ENCODE assay signal across 30 cellular contexts in the genomic region with DNA sequence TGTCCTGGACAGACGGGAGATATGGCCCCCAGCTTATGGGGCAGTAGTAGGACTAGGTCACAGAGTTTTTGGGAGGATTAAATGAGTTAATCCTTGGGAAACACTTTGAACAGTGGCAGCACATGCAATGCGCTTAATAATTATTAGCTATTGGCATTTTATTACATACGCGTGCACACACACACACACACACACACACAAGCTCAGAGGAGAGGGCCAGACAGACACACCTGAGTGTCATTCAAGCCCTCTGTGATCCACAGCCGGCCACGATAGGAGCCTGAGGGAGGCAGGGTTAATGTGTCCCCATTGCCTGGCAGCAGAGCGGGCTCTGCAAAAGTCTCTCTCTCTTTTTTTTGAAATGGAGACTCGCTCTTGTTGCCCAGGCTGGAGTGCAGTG. TPM values are rescaled to one million over a fixed set of nuclear protein-coding genes. Genes with fewer than 3 reads are reported as not detected.
"Had no signal": no experiment of that assay in that cellular context is flagged by ENCODE, and none has a peak within 500 bp of the region (broad histone marks: within the 10 kb centered on the region; RNA-seq: fewer than 3 reads in every experiment).

No MANE protein-coding gene starts in this region.

- H3K4me3 ChIP-seq: adrenal gland, gastroesophageal sphincter, hepatocyte, pancreas, psoas muscle, sigmoid colon, tibial nerve had no signal

- H3K4me2 ChIP-seq: hepatocyte had no signal

- H3K36me3 ChIP-seq: adrenal gland, gastroesophageal sphincter, neutrophil, pancreas, sigmoid colon, tibial nerve had no signal

- H3K27me3 Mint-ChIP-seq: activated CD4-positive, alpha-beta memory T cell treated with anti-CD3 and anti-CD28 coated beads for 36 hours; activated naive CD8-positive, alpha-beta T cell treated with anti-CD3 and anti-CD28 coated beads for 36 hours; naive thymus-derived CD4-positive, alpha-beta T cell had no signal

- DNase-seq: activated CD4-positive, alpha-beta memory T cell treated with anti-CD3 and anti-CD28 coated beads for 36 hours; activated CD4-positive, alpha-beta T cell treated with anti-CD3 and anti-CD28 coated beads for 48 hours; activated CD8-positive, alpha-beta memory T cell treated with anti-CD3 and anti-CD28 coated beads, Interleukin-2, amount 50 U/mL, for 4 hours; activated effector memory CD4-positive, alpha-beta T cell treated with anti-CD3 and anti-CD28 coated beads, Interleukin-2, amount 50 U/mL, for 16 hours; activated naive CD4-positive, alpha-beta T cell treated with anti-CD3 and anti-CD28 coated beads for 36 hours; activated naive CD8-positive, alpha-beta T cell treated with anti-CD3 and anti-CD28 coated beads for 36 hours; activated T-cell treated with anti-CD3 and anti-CD28 coated beads, Interleukin-2, amount 50 U/mL, for 1 hour; adrenal gland; caudate nucleus; cortex of kidney; effector memory CD8-positive, alpha-beta T cell; left cardiac atrium; midbrain; naive thymus-derived CD4-positive, alpha-beta T cell; psoas muscle; sigmoid colon; stimulated activated CD4-positive, alpha-beta T cell treated with anti-CD3 and anti-CD28 coated beads, Interleukin-15, amount 100 ng/mL, for 24 hours; stimulated activated CD4-positive, alpha-beta T cell treated with anti-CD3 and anti-CD28 coated beads, Interleukin-2, amount 100 ng/mL, for 24 hours; stimulated activated naive CD4-positive, alpha-beta T cell had no signal

- H3K9me3 Mint-ChIP-seq: activated CD4-positive, alpha-beta memory T cell treated with anti-CD3 and anti-CD28 coated beads for 36 hours; activated naive CD4-positive, alpha-beta T cell treated with anti-CD3 and anti-CD28 coated beads for 36 hours; activated naive CD8-positive, alpha-beta T cell treated with anti-CD3 and anti-CD28 coated beads for 36 hours; activated T-helper 1 cell treated with anti-CD3 and anti-CD28 coated beads, Interleukin-12 subunit alpha, Interleukin-12 subunit beta, Interleukin-2, Interleukin-4 antibody, amounts not matched to agents 30 ng/mL and 10 ng/mL and 1 ng/mL, durations not matched to agents 14 hours and 24 hours and 36 hours; effector memory CD8-positive, alpha-beta T cell; naive thymus-derived CD4-positive, alpha-beta T cell had no signal

- H3K4me3 Mint-ChIP-seq: activated CD4-positive, alpha-beta memory T cell treated with anti-CD3 and anti-CD28 coated beads for 36 hours; activated naive CD4-positive, alpha-beta T cell treated with anti-CD3 and anti-CD28 coated beads for 36 hours; activated naive CD8-positive, alpha-beta T cell treated with anti-CD3 and anti-CD28 coated beads for 36 hours; activated T-helper 1 cell treated with anti-CD3 and anti-CD28 coated beads, Interleukin-12 subunit alpha, Interleukin-12 subunit beta, Interleukin-2, Interleukin-4 antibody, amounts not matched to agents 30 ng/mL and 10 ng/mL and 1 ng/mL, durations not matched to agents 14 hours and 24 hours and 36 hours; effector memory CD8-positive, alpha-beta T cell; naive thymus-derived CD4-positive, alpha-beta T cell had no signal

- ATAC-seq: effector memory CD8-positive, alpha-beta T cell; gastroesophageal sphincter; left cardiac atrium; left ventricle myocardium superior; naive thymus-derived CD4-positive, alpha-beta T cell; pancreas; psoas muscle had no signal

- H3K27me3 ChIP-seq: adrenal gland, gastroesophageal sphincter, hepatocyte, neutrophil, pancreas, sigmoid colon, tibial nerve had no signal

- H3K36me3 Mint-ChIP-seq: activated CD4-positive, alpha-beta memory T cell treated with anti-CD3 and anti-CD28 coated beads for 36 hours; activated naive CD8-positive, alpha-beta T cell treated with anti-CD3 and anti-CD28 coated beads for 36 hours; naive thymus-derived CD4-positive, alpha-beta T cell had no signal

- H3K27ac Mint-ChIP-seq: activated CD4-positive, alpha-beta memory T cell treated with anti-CD3 and anti-CD28 coated beads for 36 hours; activated naive CD4-positive, alpha-beta T cell treated with anti-CD3 and anti-CD28 coated beads for 36 hours; activated naive CD8-positive, alpha-beta T cell treated with anti-CD3 and anti-CD28 coated beads for 36 hours; activated T-helper 1 cell treated with anti-CD3 and anti-CD28 coated beads, Interleukin-12 subunit alpha, Interleukin-12 subunit beta, Interleukin-2, Interleukin-4 antibody, amounts not matched to agents 30 ng/mL and 10 ng/mL and 1 ng/mL, durations not matched to agents 14 hours and 24 hours and 36 hours; effector memory CD8-positive, alpha-beta T cell; naive thymus-derived CD4-positive, alpha-beta T cell had no signal

- H3K9me3 ChIP-seq: adrenal gland, gastroesophageal sphincter, neutrophil, pancreas, psoas muscle, sigmoid colon, tibial nerve had no signal

- H3K4me1 ChIP-seq: psoas muscle had no signal

RNA-seq across cellular contexts. Expression of gene EPHA2, which starts 37.9 kb away (rescaled TPM):
- total RNA-seq: activated CD8-positive, alpha-beta memory T cell treated with anti-CD3 and anti-CD28 coated beads for 36 hours; activated T-helper 1 cell treated with anti-CD3 and anti-CD28 coated beads, Interleukin-12 subunit alpha, Interleukin-12 subunit beta, Interleukin-2, Interleukin-4 antibody, amounts not matched to agents 30 ng/mL and 10 ng/mL and 1 ng/mL, durations not matched to agents 14 hours and 24 hours and 36 hours; T-helper 1 cell treated with Interleukin-12 subunit alpha and Interleukin-12 subunit beta and Interleukin-4 antibody, amounts not matched to agents 30 ng/mL and 1 ng/mL, for 36 hours had no signal

RNA-seq across cellular contexts. Expression of gene FAM131C, which starts 44.5 kb away (rescaled TPM):
- total RNA-seq: activated naive CD4-positive, alpha-beta T cell treated with anti-CD3 and anti-CD28 coated beads for 36 hours; endothelial cell of umbilical vein; gastroesophageal sphincter; lung microvascular endothelial cell; psoas muscle; tibial nerve had no signal
- polyA plus RNA-seq: naive thymus-derived CD4-positive, alpha-beta T cell had no signal
